Comparison of ENCODE assay signal across 8 cellular contexts in the genomic region with DNA sequence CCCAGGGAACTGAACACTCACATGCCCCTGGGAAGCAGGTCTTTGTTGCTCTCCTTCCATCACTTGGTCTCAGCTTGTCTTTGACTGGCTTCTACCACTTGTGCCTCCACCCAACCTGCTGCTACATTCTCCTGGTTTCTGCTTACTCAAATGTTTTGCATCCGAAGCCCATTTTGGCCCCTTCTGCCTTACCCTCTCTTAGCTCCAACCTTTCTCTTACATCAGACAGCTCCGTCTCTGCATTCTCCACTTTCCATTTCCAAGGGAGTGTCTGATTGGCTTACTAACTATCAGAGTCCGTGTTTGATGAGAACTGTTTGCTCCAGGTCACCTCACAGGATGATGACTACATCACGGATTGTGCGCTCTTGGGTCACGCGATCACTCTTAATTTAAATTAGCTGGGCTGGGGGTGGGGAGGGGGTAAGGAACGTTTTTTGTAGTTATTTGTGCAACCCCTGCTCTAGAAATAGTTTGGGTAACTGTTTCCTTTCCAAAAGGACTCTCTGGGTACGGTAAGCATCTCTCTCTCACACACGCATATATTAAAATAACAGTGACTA. TPM values are rescaled to one million over a fixed set of nuclear protein-coding genes. Genes with fewer than 3 reads are reported as not detected.
DNase-seq lines count a peak whose midpoint lies in the region; ATAC-seq lines count a peak whose summit lies in the region.

No MANE protein-coding gene starts in this region.

- H3K4me3 ChIP-seq in MG63, result peak overlapping the region; percentile 69

- no peaks in the 10 kb centered on the region for H3K36me3 ChIP-seq in MG63

- H3K27me3 ChIP-seq in MG63, result no peaks in the 10 kb centered on the region

- peak; percentile 87 for DNase-seq in NCI-H2107 treated with DMSO at 0.1 percent for 48 hours (lab: John Stamatoyannopoulos, UW; ENCODE audit: unreplicated experiment)
- no peak for DNase-seq in NCI-H2107 (lab: John Stamatoyannopoulos, UW)
- DNase-seq in MG63, result no peak
- peak in 3 of 5 experiments; percentile 6 to 87 (median 24) for DNase-seq in T-helper 2 cell
- peak; percentile 23 for DNase-seq in central memory CD4-positive, alpha-beta T cell
- DNase-seq in medulla oblongata (ENCODE audit: extremely low spot score), result peak; percentile 7
- peak; percentile 56 for DNase-seq in stimulated activated naive CD4-positive, alpha-beta T cell treated with Interleukin-2 at 50 U/mL for 16 hours (lab: John Stamatoyannopoulos, UW)

- no peaks in the 10 kb centered on the region for H3K9me3 ChIP-seq in MG63

- no peak for ATAC-seq in HG03469 (IDR thresholded peaks at IDR 0.05; ENCODE audit: unreplicated experiment)

RNA-seq across cellular contexts. Expression of gene ABRACL, which starts 0.8 kb away (rescaled TPM):
- total RNA-seq in MG63 (2014; rRNA removed; shearing (Covaris generic); ENCODE audit: low replicate concordance), result 25.9 and 38.0 TPM in 2 replicates

RNA-seq across cellular contexts. Expression of gene REPS1, which starts 39.6 kb away (rescaled TPM):
- total RNA-seq in MG63 (2014; rRNA removed; shearing (Covaris generic); ENCODE audit: low replicate concordance), result 17.2 and 19.9 TPM in 2 replicates

Comparison
In these comparisons a context has a peak if more than half of its experiments do, and no peak if none do; other contexts are left out.
1. DNase-seq: peak in NCI-H2107 treated with DMSO at 0.1 percent for 48 hours (single experiment), T-helper 2 cell (3 of 5), central memory CD4-positive, alpha-beta T cell (single experiment), medulla oblongata (single experiment) and stimulated activated naive CD4-positive, alpha-beta T cell treated with Interleukin-2 at 50 U/mL for 16 hours (single experiment); none in NCI-H2107 (single experiment) and MG63 (single experiment).